Comparison of ENCODE assay signal across 8 cellular contexts in the genomic region with DNA sequence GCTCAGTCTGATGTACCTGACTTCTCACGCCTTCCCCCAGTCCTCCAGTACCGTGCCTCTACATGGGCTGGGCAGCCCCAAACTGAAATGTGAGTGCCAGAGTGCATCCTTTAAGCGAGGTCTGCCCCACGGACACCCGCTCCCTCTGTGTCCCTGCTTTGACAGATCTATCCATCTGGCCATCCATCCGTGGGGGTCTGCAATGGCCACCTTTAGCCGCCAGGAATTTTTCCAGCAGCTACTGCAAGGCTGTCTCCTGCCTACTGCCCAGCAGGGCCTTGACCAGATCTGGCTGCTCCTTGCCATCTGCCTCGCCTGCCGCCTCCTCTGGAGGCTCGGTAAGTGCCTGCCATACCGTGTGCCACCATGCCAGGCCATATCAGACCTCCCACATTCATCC. TPM values are rescaled to one million over a fixed set of nuclear protein-coding genes. Genes with fewer than 3 reads are reported as not detected.
DNase-seq lines count a peak whose midpoint lies in the region; ATAC-seq and TF ChIP-seq lines count a peak whose summit lies in the region.

No MANE protein-coding gene starts in this region.

- H3K27ac ChIP-seq in BLaER1, result no peak overlapping the region
- peak overlapping the region; percentile 75 for H3K27ac ChIP-seq in effector memory CD4-positive, alpha-beta T cell (ENCODE audit: insufficient read depth, low read length, poor library complexity, severe bottlenecking)
- peak overlapping the region; percentile 39 for H3K27ac ChIP-seq in neural cell (ENCODE audit: low read length)

- H3K9me3 ChIP-seq in BLaER1 (no peaks in the 10 kb centered on the region), MG63 (no peaks in the 10 kb centered on the region), neural cell (ENCODE audit: low read length) (no peaks in the 10 kb centered on the region)
- H3K9me3 ChIP-seq in effector memory CD4-positive, alpha-beta T cell (ENCODE audit: control insufficient read depth, low read length), result no peaks in the 10 kb centered on the region

- peak overlapping the region; percentile 60 for H2AFZ ChIP-seq in neural cell (ENCODE audit: low read depth, low read length)

- H3K9ac ChIP-seq in BLaER1, result peak overlapping the region; percentile 80; the same call in 1 of the 2 replicates
- H3K9ac ChIP-seq in neural cell (ENCODE audit: low read length), result peak overlapping the region; percentile 76

- H3F3A ChIP-seq in neural cell (ENCODE audit: insufficient read depth, low read length, poor library complexity, severe bottlenecking), result no peaks in the 10 kb centered on the region

- H3K27me3 ChIP-seq in BLaER1 (peaks cover 16% of the 10 kb centered on the region; the same call in 1 of the 2 replicates), MG63 (no peaks in the 10 kb centered on the region), neural cell (ENCODE audit: insufficient read depth, low read depth, low read length) (no peaks in the 10 kb centered on the region)
- no peaks in the 10 kb centered on the region for H3K27me3 ChIP-seq in effector memory CD4-positive, alpha-beta T cell (replicated peaks; ENCODE audit: control insufficient read depth, insufficient read depth, low read length, poor library complexity, severe bottlenecking)

- H3K4me2 ChIP-seq in BLaER1 (peak overlapping the region; percentile 76), neural cell (ENCODE audit: low read length) (peak overlapping the region; percentile 55)

- DNase-seq in MG63, result no peak
- no peak for DNase-seq in effector memory CD4-positive, alpha-beta T cell
- DNase-seq in T-helper 9 cell, result no peak
- DNase-seq in MV-4-11 (lab: John Stamatoyannopoulos, UW), result no peak
- DNase-seq in activated CD4-positive, alpha-beta T cell treated with anti-CD3 and anti-CD28 coated beads for 4 hours, result no peak

- H3K4me1 ChIP-seq in BLaER1, result peaks cover 7% of the 10 kb centered on the region
- H3K4me1 ChIP-seq in effector memory CD4-positive, alpha-beta T cell (ENCODE audit: control insufficient read depth, insufficient read depth, low read length, poor library complexity, severe bottlenecking), result peaks cover 4% of the 10 kb centered on the region

- TF ChIP-seq RAD21 in neural cell (conservative IDR thresholded peaks at IDR 0.05), result no peak

- H3K79me2 ChIP-seq in neural cell (replicated peaks; ENCODE audit: insufficient read depth, low read length), result no peaks in the 10 kb centered on the region

- no peaks in the 10 kb centered on the region; the same call in 1 of the 2 replicates for H3K36me3 ChIP-seq in BLaER1
- no peaks in the 10 kb centered on the region for H3K36me3 ChIP-seq in MG63
- H3K36me3 ChIP-seq in effector memory CD4-positive, alpha-beta T cell (ENCODE audit: control insufficient read depth, insufficient read depth, low read length), result peaks cover 4% of the 10 kb centered on the region
- no peaks in the 10 kb centered on the region for H3K36me3 ChIP-seq in neural cell (ENCODE audit: insufficient read depth, low read length)

- no peaks in the 10 kb centered on the region for H3K9me2 ChIP-seq in neural cell (ENCODE audit: insufficient read depth, low read length)

- ATAC-seq in HG02571 (IDR thresholded peaks at IDR 0.05; ENCODE audit: unreplicated experiment), result no peak

- TF ChIP-seq EP300 in neural cell (conservative IDR thresholded peaks at IDR 0.05; ENCODE audit: poor library complexity, severe bottlenecking), result no peak

- peak overlapping the region; percentile 74 for H3K4me3 ChIP-seq in BLaER1
- peak overlapping the region; percentile 59; the same call in 1 of the 2 replicates for H3K4me3 ChIP-seq in MG63
- peak overlapping the region; percentile 59 for H3K4me3 ChIP-seq in effector memory CD4-positive, alpha-beta T cell (ENCODE audit: insufficient read depth, low read depth, low read length, poor library complexity, severe bottlenecking)
- peak overlapping the region; percentile 75 for H3K4me3 ChIP-seq in neural cell (ENCODE audit: low read length)

- no peaks in the 10 kb centered on the region for H4K20me1 ChIP-seq in BLaER1
- H4K20me1 ChIP-seq in neural cell (ENCODE audit: insufficient read depth), result no peaks in the 10 kb centered on the region

- TF ChIP-seq CTCF in neural cell (IDR thresholded peaks at IDR 0.05; ENCODE audit: poor library complexity, severe bottlenecking), result no peak

TF ChIP-seq in neural cell, 6 proteins besides CTCF, POLR2A, EP300 and RAD21:
- no peak for TF ChIP-seq SMC3 (conservative IDR thresholded peaks at IDR 0.05; ENCODE audit: poor library complexity)
- no peak for TF ChIP-seq EZH2 (IDR thresholded peaks at IDR 0.05; ENCODE audit: borderline replicate concordance, insufficient read depth, low read length, poor library complexity, severe bottlenecking)
- TF ChIP-seq MXI1 (conservative IDR thresholded peaks at IDR 0.05; ENCODE audit: poor library complexity, severe bottlenecking), result no peak
- TF ChIP-seq, protein P1, sequence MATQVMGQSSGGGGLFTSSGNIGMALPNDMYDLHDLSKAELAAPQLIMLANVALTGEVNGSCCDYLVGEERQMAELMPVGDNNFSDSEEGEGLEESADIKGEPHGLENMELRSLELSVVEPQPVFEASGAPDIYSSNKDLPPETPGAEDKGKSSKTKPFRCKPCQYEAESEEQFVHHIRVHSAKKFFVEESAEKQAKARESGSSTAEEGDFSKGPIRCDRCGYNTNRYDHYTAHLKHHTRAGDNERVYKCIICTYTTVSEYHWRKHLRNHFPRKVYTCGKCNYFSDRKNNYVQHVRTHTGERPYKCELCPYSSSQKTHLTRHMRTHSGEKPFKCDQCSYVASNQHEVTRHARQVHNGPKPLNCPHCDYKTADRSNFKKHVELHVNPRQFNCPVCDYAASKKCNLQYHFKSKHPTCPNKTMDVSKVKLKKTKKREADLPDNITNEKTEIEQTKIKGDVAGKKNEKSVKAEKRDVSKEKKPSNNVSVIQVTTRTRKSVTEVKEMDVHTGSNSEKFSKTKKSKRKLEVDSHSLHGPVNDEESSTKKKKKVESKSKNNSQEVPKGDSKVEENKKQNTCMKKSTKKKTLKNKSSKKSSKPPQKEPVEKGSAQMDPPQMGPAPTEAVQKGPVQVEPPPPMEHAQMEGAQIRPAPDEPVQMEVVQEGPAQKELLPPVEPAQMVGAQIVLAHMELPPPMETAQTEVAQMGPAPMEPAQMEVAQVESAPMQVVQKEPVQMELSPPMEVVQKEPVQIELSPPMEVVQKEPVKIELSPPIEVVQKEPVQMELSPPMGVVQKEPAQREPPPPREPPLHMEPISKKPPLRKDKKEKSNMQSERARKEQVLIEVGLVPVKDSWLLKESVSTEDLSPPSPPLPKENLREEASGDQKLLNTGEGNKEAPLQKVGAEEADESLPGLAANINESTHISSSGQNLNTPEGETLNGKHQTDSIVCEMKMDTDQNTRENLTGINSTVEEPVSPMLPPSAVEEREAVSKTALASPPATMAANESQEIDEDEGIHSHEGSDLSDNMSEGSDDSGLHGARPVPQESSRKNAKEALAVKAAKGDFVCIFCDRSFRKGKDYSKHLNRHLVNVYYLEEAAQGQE (IDR thresholded peaks at IDR 0.05; ENCODE audit: borderline replicate concordance), result no peak
- no peak for TF ChIP-seq POLR2AphosphoS5 (IDR thresholded peaks at IDR 0.05)
- no peak for TF ChIP-seq TAF1 (IDR thresholded peaks at IDR 0.05; ENCODE audit: low read depth)

RNA-seq across cellular contexts. Expression of a gene that starts 0.8 kb away (rescaled TPM):
- 1.6 and 11.2 TPM in 2 replicates for total RNA-seq in MG63 (2014; rRNA removed; shearing (Covaris generic); ENCODE audit: low replicate concordance)
- polyA plus RNA-seq in neural cell, result 29.8 and 32.1 TPM in 2 replicates
- 15.0 and 16.8 TPM in 2 replicates for polyA minus RNA-seq in neural cell

RNA-seq across cellular contexts. Expression of a gene that starts 12.0 kb away (rescaled TPM):
- total RNA-seq in MG63 (2014; rRNA removed; shearing (Covaris generic); ENCODE audit: low replicate concordance), result 15.9 and 32.9 TPM in 2 replicates
- 134 and 143 TPM in 2 replicates for polyA plus RNA-seq in neural cell
- 42.9 and 44.1 TPM in 2 replicates for polyA minus RNA-seq in neural cell

RNA-seq across cellular contexts. Expression of a gene that starts 29.9 kb away (rescaled TPM):
- total RNA-seq in MG63 (2014; rRNA removed; shearing (Covaris generic); ENCODE audit: low replicate concordance), result 2.7 and 9.3 TPM in 2 replicates
- 4.5 and 7.3 TPM in 2 replicates for polyA plus RNA-seq in neural cell
- polyA minus RNA-seq in neural cell, result 8.8 and 11.8 TPM in 2 replicates

RNA-seq across cellular contexts. Expression of a gene that starts 33.6 kb away (rescaled TPM):
- total RNA-seq in MG63 (2014; rRNA removed; shearing (Covaris generic); ENCODE audit: low replicate concordance), result 55.3 and 76.6 TPM in 2 replicates
- polyA plus RNA-seq in neural cell, result 76.5 and 83.5 TPM in 2 replicates
- 47.1 and 61.6 TPM in 2 replicates for polyA minus RNA-seq in neural cell

RNA-seq across cellular contexts. Expression of a gene that starts 39.6 kb away (rescaled TPM):
- total RNA-seq in MG63 (2014; rRNA removed; shearing (Covaris generic); ENCODE audit: low replicate concordance), result 0.79 and 2.0 TPM in 2 replicates
- 0.48 and 3.3 TPM in 2 replicates for polyA plus RNA-seq in neural cell
- polyA minus RNA-seq in neural cell, result not detected in 2 replicates
